19 cellular contexts compared by ENCODE assay signal in genomic region chr2:85154048-85154753, GRCh38. TPM values are rescaled to one million over a fixed set of nuclear protein-coding genes. Genes with fewer than 3 reads are reported as not detected.
A peak's percentile ranks its signal among the peaks of the same experiment; 100 is the strongest.
DNase-seq lines count a peak whose midpoint lies in the region; ATAC-seq and TF ChIP-seq lines count a peak whose summit lies in the region.
"Had no signal": no experiment of that assay in that cellular context is flagged by ENCODE, and none has a peak within 500 bp of the region (broad histone marks: within the 10 kb centered on the region; RNA-seq: fewer than 3 reads in every experiment).

No MANE protein-coding gene starts in this region.

- H3K9me3 ChIP-seq in heart right ventricle (no peaks in the 10 kb centered on the region), right atrium auricular region (no peaks in the 10 kb centered on the region), left lung (no peaks in the 10 kb centered on the region), upper lobe of left lung (no peaks in the 10 kb centered on the region)
- H3K9me3 ChIP-seq: vagina had no signal

- H3K4me1 ChIP-seq in heart right ventricle: peaks cover 4 to 75% (median 57%) of the 10 kb centered on the region in 9 donors
- peaks cover 0 to 60% of the 10 kb centered on the region in 2 donors for H3K4me1 ChIP-seq in right atrium auricular region
- H3K4me1 ChIP-seq in left lung: peaks cover 7 to 12% of the 10 kb centered on the region in 2 donors
- peaks cover 20 to 39% (median 27%) of the 10 kb centered on the region in 4 donors for H3K4me1 ChIP-seq in upper lobe of left lung

- no peak for TF ChIP-seq POLR2A in upper lobe of left lung (IDR thresholded peaks at IDR 0.05)

- DNase-seq in heart right ventricle: no peak
- DNase-seq in right atrium auricular region (ENCODE audit: low spot score): no peak
- DNase-seq in dedifferentiated amniotic fluid mesenchymal stem cell (ENCODE audit: extremely low spot score): peak; percentile 43
- no peak for DNase-seq in left lung
- peak in 1 of 2 donors; percentile 28 for DNase-seq in upper lobe of left lung
- no peak for DNase-seq in NCI-H1092 treated with DMSO at 0.1 percent for 48 hours (lab: John Stamatoyannopoulos, UW)
- DNase-seq in H7: no peak
- no peak for DNase-seq in mesenteric fat pad (ENCODE audit: low spot score)
- DNase-seq: activated naive CD8-positive, alpha-beta T cell treated with anti-CD3 and anti-CD28 coated beads, Interleukin-2, amount 10 ng/mL, durations not matched to agents 7 days and 5 days; caudate nucleus; DND-41; effector CD8-positive, alpha-beta T cell; NCI-H146; NCI-H345; stimulated activated CD4-positive, alpha-beta T cell treated with anti-CD3 and anti-CD28 coated beads, Interleukin-1b, Interleukin-23, amount 100 ng/mL, for 48 hours; T-helper 1 cell; WERI-Rb-1 had no signal

- H3K36me3 ChIP-seq in heart right ventricle (no peaks in the 10 kb centered on the region), right atrium auricular region (no peaks in the 10 kb centered on the region), left lung (no peaks in the 10 kb centered on the region), upper lobe of left lung (no peaks in the 10 kb centered on the region), H7 (replicated peaks; ENCODE audit: control insufficient read depth, insufficient read depth, low read length) (no peaks in the 10 kb centered on the region; the same call in 1 of the 2 replicates)
- H3K36me3 ChIP-seq: vagina, WERI-Rb-1 had no signal

- no peak overlapping the region for H3K4me3 ChIP-seq in heart right ventricle
- H3K4me3 ChIP-seq in right atrium auricular region: no peak overlapping the region
- H3K4me3 ChIP-seq in left lung: no peak overlapping the region
- no peak overlapping the region for H3K4me3 ChIP-seq in upper lobe of left lung
- H3K4me3 ChIP-seq in H7 (ENCODE audit: insufficient read depth, low read depth, low read length): no peak overlapping the region
- H3K4me3 ChIP-seq: vagina had no signal

- ATAC-seq in heart right ventricle: peak in 5 of 8 donors; percentile 12 to 42 (median 30)
- ATAC-seq in left lung: peak; percentile 79
- ATAC-seq in upper lobe of left lung (ENCODE audit: low FRiP score in 2 of 2): peak in 1 of 2 donors; percentile 61

- H3K27ac ChIP-seq in heart right ventricle (no peak overlapping the region), right atrium auricular region (no peak overlapping the region), left lung (peak overlapping the region; percentile 29 to 57), upper lobe of left lung (peak overlapping the region; percentile 37 to 56 (median 52))
- H3K27ac ChIP-seq: vagina, WERI-Rb-1 had no signal

- no peak for TF ChIP-seq CTCF in heart right ventricle (IDR thresholded peaks at IDR 0.05)
- TF ChIP-seq CTCF in right atrium auricular region (IDR thresholded peaks at IDR 0.05): no peak
- TF ChIP-seq CTCF in left lung (IDR thresholded peaks at IDR 0.05): no peak
- TF ChIP-seq CTCF in upper lobe of left lung (IDR thresholded peaks at IDR 0.05): no peak

- WGBS in heart right ventricle, 2 donors: 60 to 64% methylated on average over 7 of the region's 7 CpGs
- WGBS in upper lobe of left lung, 2 donors: 48 to 59% methylated on average over 7 of the region's 7 CpGs

- H3K27me3 ChIP-seq in heart right ventricle (no peaks in the 10 kb centered on the region), right atrium auricular region (no peaks in the 10 kb centered on the region), left lung (no peaks in the 10 kb centered on the region), upper lobe of left lung (no peaks in the 10 kb centered on the region), H7 (ENCODE audit: control insufficient read depth, insufficient read depth, low read length) (no peaks in the 10 kb centered on the region)
- H3K27me3 ChIP-seq: vagina had no signal

- intact Hi-C loops in heart right ventricle (cut with DNase I) (no loop called here), left lung (cut with DNase I) (no loop called here)

- TF ChIP-seq EP300 in upper lobe of left lung (IDR thresholded peaks at IDR 0.05): peak in 1 of 4 donors; percentile 23

RNA-seq across cellular contexts. Expression of gene TCF7L1, which starts 21.0 kb away (rescaled TPM):
- 10 to 100 TPM in 3 of 10 donors, 1 to 10 TPM in 7; 4.5 to 10.9 (median 6.3) TPM for total RNA-seq in heart right ventricle
- 1 to 10 TPM; 4.7 to 8.9 TPM for polyA plus RNA-seq in heart right ventricle
- total RNA-seq in right atrium auricular region: 1 to 10 TPM; 3.1 to 4.0 TPM
- 10 to 100 TPM; 16.4 to 17.7 TPM for total RNA-seq in left lung
- 10 to 100 TPM in 4 of 6 donors, 1 to 10 TPM in 2; 7.3 to 18.4 (median 11.2) TPM for total RNA-seq in upper lobe of left lung
- total RNA-seq in H7 (2014; rRNA removed; shearing (Covaris generic)): 9.9 and 10.7 TPM in 2 replicates
- total RNA-seq in mesenteric fat pad: 27.8 TPM
- total RNA-seq: activated naive CD8-positive, alpha-beta T cell treated with anti-CD3 and anti-CD28 coated beads, Interleukin-2, amount 10 ng/mL, durations not matched to agents 7 days and 5 days had no signal
- polyA plus RNA-seq: neural cell had no signal

Comparison
In these comparisons a context has a peak if more than half of its experiments do, and no peak if none do; other contexts are left out.
1. H3K27ac ChIP-seq: peak in left lung (2 of 2) and upper lobe of left lung (4 of 4); none in heart right ventricle (0 of 10) and right atrium auricular region (0 of 2).